In the genomic region with DNA sequence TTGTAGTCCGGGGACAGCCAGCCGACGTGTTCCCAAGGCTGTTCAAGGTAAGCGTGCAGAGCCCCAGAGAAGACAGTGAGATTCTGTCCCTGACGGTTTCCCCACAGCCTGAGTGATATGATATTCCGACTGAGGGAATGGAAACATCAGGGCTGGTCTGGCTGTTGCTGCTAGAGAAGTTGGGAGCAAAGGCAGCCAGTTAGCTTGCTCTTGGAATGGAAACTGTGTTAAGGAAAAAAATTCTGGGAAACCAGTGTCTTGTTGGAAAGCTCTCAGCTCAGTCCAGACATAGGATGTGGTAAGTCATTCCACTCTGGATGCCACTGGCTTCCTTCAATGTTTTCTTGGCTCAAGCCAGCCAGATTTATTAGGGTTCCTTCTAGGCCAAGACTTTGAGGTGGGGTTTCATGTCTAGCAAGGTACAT, we compare ENCODE assay signal across 12 cellular contexts. TPM values are rescaled to one million over a fixed set of nuclear protein-coding genes. Genes with fewer than 3 reads are reported as not detected.
A peak's percentile ranks its signal among the peaks of the same experiment; 100 is the strongest.
DNase-seq lines count a peak whose midpoint lies in the region; ATAC-seq and TF ChIP-seq lines count a peak whose summit lies in the region.
"Had no signal": no experiment of that assay in that cellular context is flagged by ENCODE, and none has a peak within 500 bp of the region (broad histone marks: within the 10 kb centered on the region; RNA-seq: fewer than 3 reads in every experiment).

No MANE protein-coding gene starts in this region.

- no peaks in the 10 kb centered on the region for H3K9me3 ChIP-seq in body of pancreas
- H3K9me3 ChIP-seq in stomach smooth muscle (ENCODE audit: control insufficient read depth in 2 of 2, low read length in 2 of 2), result no peaks in the 10 kb centered on the region
- H3K9me3 ChIP-seq in neuronal stem cell (replicated peaks in 1 of 2; ENCODE audit: control insufficient read depth in 2 of 2, insufficient read depth in 1 of 2, low read depth in 1 of 2, low read length in 2 of 2), result no peaks in the 10 kb centered on the region
- H3K9me3 ChIP-seq: BLaER1 treated with 17β-estradiol and CSF1 and Interleukin-3, amounts not matched to agents 10 nM and 100 nM had no signal

- WGBS in body of pancreas, 2 donors, result 46 to 50% methylated on average over 6 of the region's 6 CpGs
- no CpG with 5 or more reads among the region's 6 CpGs for WGBS in neuronal stem cell (ENCODE audit: extremely low coverage in 2 of 2, insufficient read length in 2 of 2, insufficient replicate concordance in 1 of 2), 2 donors

- H2AFZ ChIP-seq in neuronal stem cell (ENCODE audit: low read length), result no peak overlapping the region

- H3K14ac ChIP-seq in neuronal stem cell (ENCODE audit: low read length), result no peak overlapping the region

- H3K36me3 ChIP-seq in body of pancreas (replicated peaks in 1 of 2; ENCODE audit: insufficient read depth in 1 of 2, low read depth in 2 of 2) (peaks cover 0 to 5% of the 10 kb centered on the region in 2 donors), stomach smooth muscle (ENCODE audit: control insufficient read depth in 2 of 2, insufficient read depth in 2 of 2, low read length in 2 of 2) (peaks cover 12 to 13% of the 10 kb centered on the region in 2 donors), neuronal stem cell (replicated peaks in 1 of 2; ENCODE audit: control insufficient read depth in 2 of 2, insufficient read depth in 2 of 2, low read length in 2 of 2) (peaks cover 4 to 51% of the 10 kb centered on the region in 2 donors)

- no peak overlapping the region for H4K91ac ChIP-seq in neuronal stem cell (ENCODE audit: low read depth, low read length, poor library complexity)

- H3K18ac ChIP-seq in neuronal stem cell (ENCODE audit: low read length), result no peak overlapping the region

- H3K27ac ChIP-seq in body of pancreas, result peak overlapping the region in 3 of 4 donors; percentile 65 to 78 (median 77)
- H3K27ac ChIP-seq in layer of hippocampus (ENCODE audit: low read depth, low read length), result peak overlapping the region; percentile 13
- peak overlapping the region; percentile 89 for H3K27ac ChIP-seq in stomach smooth muscle (ENCODE audit: low read length)
- no peak overlapping the region for H3K27ac ChIP-seq in neuronal stem cell (replicated peaks; ENCODE audit: low read length)

- H2BK120ac ChIP-seq in neuronal stem cell (ENCODE audit: low read depth, low read length), result no peak overlapping the region

- TF ChIP-seq POLR2A in body of pancreas (IDR thresholded peaks at IDR 0.05), result no peak

- H3K4ac ChIP-seq in neuronal stem cell (ENCODE audit: low read length), result no peak overlapping the region

- TF ChIP-seq CTCF in body of pancreas (IDR thresholded peaks at IDR 0.05), result no peak

- H3K4me3 ChIP-seq in body of pancreas (no peak overlapping the region), stomach smooth muscle (ENCODE audit: low read length in 2 of 2) (peak overlapping the region in 1 of 2 donors; percentile 22), neuronal stem cell (ENCODE audit: low read length in 2 of 2) (no peak overlapping the region)
- H3K4me3 ChIP-seq: BLaER1 treated with 17β-estradiol and CSF1 and Interleukin-3, amounts not matched to agents 10 nM and 100 nM had no signal

- DNase-seq in EH (ENCODE audit: low read depth) (peak; percentile 85), body of pancreas (no peak), LoVo (ENCODE audit: low spot score) (no peak), neuronal stem cell (ENCODE audit: low spot score) (no peak), SKM-1 (lab: John Stamatoyannopoulos, UW; ENCODE audit: unreplicated experiment) (no peak)
- DNase-seq: activated CD4-positive, alpha-beta T cell treated with anti-CD3 and anti-CD28 coated beads, Interleukin-2, amount 10 ng/mL, durations not matched to agents 7 days and 5 days; activated T-cell treated with anti-CD3 and anti-CD28 coated beads, Interleukin-2, amount 50 U/mL, for 72 hours; NCI-H1092 treated with DMSO at 0.1 percent for 48 hours had no signal

- no peak for ATAC-seq in body of pancreas
- ATAC-seq in GM18873 (IDR thresholded peaks at IDR 0.05; ENCODE audit: low FRiP score, unreplicated experiment), result no peak
- ATAC-seq: activated T-cell treated with anti-CD3 and anti-CD28 coated beads, Interleukin-2, amount 50 U/mL, for 72 hours had no signal

- peaks cover 73% of the 10 kb centered on the region for H3K4me1 ChIP-seq in body of pancreas
- H3K4me1 ChIP-seq in stomach smooth muscle (ENCODE audit: control insufficient read depth, insufficient read depth, low read length), result peaks cover 91% of the 10 kb centered on the region
- peaks cover 0 to 7% of the 10 kb centered on the region in 2 donors for H3K4me1 ChIP-seq in neuronal stem cell (ENCODE audit: control insufficient read depth in 2 of 2, insufficient read depth in 1 of 2, low read depth in 1 of 2, low read length in 2 of 2)

- H3K23ac ChIP-seq in neuronal stem cell (ENCODE audit: low read depth, low read length, poor library complexity), result no peak overlapping the region

- intact Hi-C loops in body of pancreas (cut with DNase I), result no loop called here

- no peak overlapping the region for H3K4me2 ChIP-seq in neuronal stem cell (ENCODE audit: insufficient read depth, low read length, poor library complexity, severe bottlenecking)

- H3K27me3 ChIP-seq in body of pancreas (no peaks in the 10 kb centered on the region), layer of hippocampus (ENCODE audit: control insufficient read depth, insufficient read depth, low read length) (no peaks in the 10 kb centered on the region), stomach smooth muscle (ENCODE audit: control insufficient read depth in 1 of 2, insufficient read depth in 2 of 2, low read length in 2 of 2) (no peaks in the 10 kb centered on the region), neuronal stem cell (ENCODE audit: control insufficient read depth in 3 of 3, insufficient read depth in 3 of 3, low read depth in 1 of 3, low read length in 3 of 3) (no peaks in the 10 kb centered on the region)
- H3K27me3 ChIP-seq: BLaER1 treated with 17β-estradiol and CSF1 and Interleukin-3, amounts not matched to agents 10 nM and 100 nM had no signal

- no peak overlapping the region for H2BK12ac ChIP-seq in neuronal stem cell (ENCODE audit: low read length)

- H4K8ac ChIP-seq in neuronal stem cell (ENCODE audit: low read depth, low read length), result no peak overlapping the region

- H3K79me1 ChIP-seq in neuronal stem cell (ENCODE audit: low read depth, low read length), result no peaks in the 10 kb centered on the region

- no peak overlapping the region for H2BK5ac ChIP-seq in neuronal stem cell (ENCODE audit: low read length)

- H3K9ac ChIP-seq in stomach smooth muscle (ENCODE audit: low read length in 2 of 2) (peak overlapping the region in 1 of 2 donors; percentile 36), neuronal stem cell (ENCODE audit: low read depth, low read length, poor library complexity) (no peak overlapping the region)

- no peak overlapping the region for H2BK15ac ChIP-seq in neuronal stem cell (ENCODE audit: low read length)

- no peak overlapping the region for H2AK5ac ChIP-seq in neuronal stem cell (ENCODE audit: low read depth, low read length)

RNA-seq across cellular contexts. Expression of a gene that starts 8.8 kb away (rescaled TPM):
- total RNA-seq in body of pancreas, result 10 to 100 TPM; 24.6 to 65.9 TPM
- 7.4 TPM for polyA plus RNA-seq in neuronal stem cell (2013, experiment 1 of 2)
- polyA plus RNA-seq in neuronal stem cell (2013, experiment 2 of 2), result 7.4 TPM

RNA-seq across cellular contexts. Expression of a gene that starts 29.4 kb away (rescaled TPM):
- total RNA-seq in body of pancreas, result 10 to 100 TPM; 23.7 to 32.4 TPM
- polyA plus RNA-seq in neuronal stem cell (2013, experiment 1 of 2), result 13.4 TPM
- 11.6 TPM for polyA plus RNA-seq in neuronal stem cell (2013, experiment 2 of 2)

RNA-seq across cellular contexts. Expression of a gene that starts 51.0 kb away (rescaled TPM):
- 1 to 10 TPM; 2.3 to 8.2 TPM for total RNA-seq in body of pancreas
- polyA plus RNA-seq in neuronal stem cell (2013, experiment 1 of 2), result 0.95 TPM
- 0.93 TPM for polyA plus RNA-seq in neuronal stem cell (2013, experiment 2 of 2)

RNA-seq across cellular contexts. Expression of a gene that starts 51.1 kb away (rescaled TPM):
- 10 to 100 TPM; 11.2 to 22.7 TPM for total RNA-seq in body of pancreas
- 6.9 TPM for polyA plus RNA-seq in neuronal stem cell (2013, experiment 1 of 2)
- polyA plus RNA-seq in neuronal stem cell (2013, experiment 2 of 2), result 7.0 TPM
